In genomic region chr9:36120705-36121104, GRCh38 we compare ENCODE assay signal across 1 cellular context.
TF ChIP-seq lines count a peak whose summit lies in the region.

No MANE protein-coding gene starts in this region.

TF ChIP-seq in K562, 482 proteins besides CTCF, POLR2A, EP300 and RAD21 (continued from another document):
- TF ChIP-seq, protein P1, sequence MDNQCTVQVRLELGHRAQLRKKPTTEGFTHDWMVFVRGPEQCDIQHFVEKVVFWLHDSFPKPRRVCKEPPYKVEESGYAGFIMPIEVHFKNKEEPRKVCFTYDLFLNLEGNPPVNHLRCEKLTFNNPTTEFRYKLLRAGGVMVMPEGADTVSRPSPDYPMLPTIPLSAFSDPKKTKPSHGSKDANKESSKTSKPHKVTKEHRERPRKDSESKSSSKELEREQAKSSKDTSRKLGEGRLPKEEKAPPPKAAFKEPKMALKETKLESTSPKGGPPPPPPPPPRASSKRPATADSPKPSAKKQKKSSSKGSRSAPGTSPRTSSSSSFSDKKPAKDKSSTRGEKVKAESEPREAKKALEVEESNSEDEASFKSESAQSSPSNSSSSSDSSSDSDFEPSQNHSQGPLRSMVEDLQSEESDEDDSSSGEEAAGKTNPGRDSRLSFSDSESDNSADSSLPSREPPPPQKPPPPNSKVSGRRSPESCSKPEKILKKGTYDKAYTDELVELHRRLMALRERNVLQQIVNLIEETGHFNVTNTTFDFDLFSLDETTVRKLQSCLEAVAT (IDR thresholded peaks at IDR 0.05), result no peak
- TF ChIP-seq STAG1 (CRISPR knock-in tag; IDR thresholded peaks at IDR 0.05; ENCODE audit: borderline replicate concordance) (no peak), BHLHE40 (IDR thresholded peaks at IDR 0.05; ENCODE audit: low read length) (no peak), TEAD1 (CRISPR knock-in tag; IDR thresholded peaks at IDR 0.05) (no peak), DDX20 (tag; IDR thresholded peaks at IDR 0.05; ENCODE audit: low read depth) (no peak), TFAM (CRISPR knock-in tag; conservative IDR thresholded peaks at IDR 0.05) (no peak), PTTG1 (tag; IDR thresholded peaks at IDR 0.05; ENCODE audit: low read depth) (no peak), ZNF785 (CRISPR knock-in tag; IDR thresholded peaks at IDR 0.05) (no peak), HDAC2 (IDR thresholded peaks at IDR 0.05) (no peak), ZNF184 (CRISPR knock-in tag; IDR thresholded peaks at IDR 0.05) (no peak), THRB (CRISPR knock-in tag; conservative IDR thresholded peaks at IDR 0.05) (no peak), NFIC (IDR thresholded peaks at IDR 0.05) (peak; percentile 20; the same call in 1 of the 2 replicates), CBFA2T3 (IDR thresholded peaks at IDR 0.05) (peak; percentile 56), HEY1 (CRISPR knock-in tag; IDR thresholded peaks at IDR 0.05; ENCODE audit: borderline replicate concordance) (no peak), SP2 (IDR thresholded peaks at IDR 0.05; ENCODE audit: extremely low read depth, low read depth, low read length, poor library complexity, severe bottlenecking) (no peak), DNMT1 (IDR thresholded peaks at IDR 0.05) (no peak), CBFA2T2 (conservative IDR thresholded peaks at IDR 0.05) (peak; percentile 35; the same call in 1 of the 2 replicates), ZNF146 (CRISPR knock-in tag; IDR thresholded peaks at IDR 0.05; ENCODE audit: unreplicated experiment) (no peak)
